In the genomic region with DNA sequence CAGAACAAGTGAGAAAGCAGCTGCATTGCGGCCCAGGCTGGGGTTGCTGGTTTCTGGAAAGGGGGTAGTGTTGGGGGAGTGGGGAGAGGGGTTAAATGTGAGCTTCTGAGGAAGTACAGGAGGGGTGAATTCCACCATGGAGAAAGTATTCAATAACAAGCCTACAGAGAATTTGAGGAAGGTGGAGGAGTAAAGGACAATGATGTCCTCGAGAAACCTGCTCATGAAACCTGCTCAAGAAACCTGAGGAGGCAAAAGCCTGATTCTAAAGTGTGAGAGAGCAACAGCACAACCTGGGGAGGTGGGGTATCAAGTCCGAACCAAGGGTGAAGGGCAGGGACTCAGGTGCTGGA, we compare ENCODE assay signal across 24 cellular contexts.
DNase-seq lines count a peak whose midpoint lies in the region; ATAC-seq and TF ChIP-seq lines count a peak whose summit lies in the region.
"Had no signal": no experiment of that assay in that cellular context is flagged by ENCODE, and none has a peak within 500 bp of the region (broad histone marks: within the 10 kb centered on the region; RNA-seq: fewer than 3 reads in every experiment).

No MANE protein-coding gene starts in this region.

- H3K9me3 ChIP-seq in HCT116 (ENCODE audit: control insufficient read depth in 1 of 2, insufficient read depth in 1 of 2, low read depth in 1 of 2, low read length in 2 of 2) (no peaks in the 10 kb centered on the region), breast epithelium (no peaks in the 10 kb centered on the region), mesenchymal stem cell (ENCODE audit: control insufficient read depth, low read length) (no peaks in the 10 kb centered on the region), subcutaneous abdominal adipose tissue (ENCODE audit: control insufficient read depth in 5 of 5, low read length in 5 of 5) (no peaks in the 10 kb centered on the region)
- H3K9me3 ChIP-seq: BLaER1, heart left ventricle had no signal

- H4K20me1 ChIP-seq in HCT116 (ENCODE audit: insufficient read depth) = no peaks in the 10 kb centered on the region
- H4K20me1 ChIP-seq: BLaER1 had no signal

- H3K36me3 ChIP-seq in HCT116 (ENCODE audit: control insufficient read depth in 1 of 2, insufficient read depth in 2 of 2, low read length in 2 of 2) (no peaks in the 10 kb centered on the region), breast epithelium (no peaks in the 10 kb centered on the region), mesenchymal stem cell (ENCODE audit: control insufficient read depth in 1 of 2, insufficient read depth in 2 of 2, low read depth in 1 of 2, low read length in 2 of 2) (no peaks in the 10 kb centered on the region), subcutaneous abdominal adipose tissue (ENCODE audit: control insufficient read depth in 5 of 5, insufficient read depth in 5 of 5, low read length in 5 of 5) (no peaks in the 10 kb centered on the region)
- H3K36me3 ChIP-seq: BLaER1, heart left ventricle had no signal

- no peak for TF ChIP-seq RAD21 in HCT116 (IDR thresholded peaks at IDR 0.05; ENCODE audit: low read depth)

- H3K27ac ChIP-seq in HCT116 (ENCODE audit: low read depth, low read length) = peak overlapping the region; percentile 56
- H3K27ac ChIP-seq in breast epithelium = peak overlapping the region; percentile 42 to 76
- H3K27ac ChIP-seq in mesenchymal stem cell (ENCODE audit: low read length, poor library complexity, severe bottlenecking) = no peak overlapping the region
- peak overlapping the region; percentile 90 for H3K27ac ChIP-seq in subcutaneous abdominal adipose tissue (ENCODE audit: low read depth, low read length)
- H3K27ac ChIP-seq: BLaER1, coronary artery, HL-60 had no signal

- H3K9ac ChIP-seq in HCT116 (ENCODE audit: low read length) (peak overlapping the region; percentile 53), mesenchymal stem cell (ENCODE audit: low read length) (peak overlapping the region; percentile 16), subcutaneous abdominal adipose tissue (ENCODE audit: low read length in 5 of 5) (no peak overlapping the region)
- H3K9ac ChIP-seq: BLaER1 had no signal

- POLR2A ChIA-PET in HCT116 (lab: Charles Lee) = interaction anchor here (0.7 kb wide), 1 partner anchor 21 kb away, joined by 4 read pairs; no protein-coding TSS in a partner anchor

- no peak overlapping the region for H2BK5ac ChIP-seq in mesenchymal stem cell (ENCODE audit: low read depth, low read length, poor library complexity, severe bottlenecking)

- no peak overlapping the region for H3K14ac ChIP-seq in mesenchymal stem cell (ENCODE audit: low read length in 2 of 2)

- H3K79me2 ChIP-seq in HCT116 (ENCODE audit: insufficient read depth, low read length) = no peaks in the 10 kb centered on the region

- no peak overlapping the region for H3K4ac ChIP-seq in mesenchymal stem cell (ENCODE audit: low read depth in 1 of 2, low read length in 2 of 2)

- DNase-seq in HCT116 (ENCODE audit: low read depth, low spot score) (no peak), breast epithelium (ENCODE audit: low spot score in 2 of 2) (no peak), mesenchymal stem cell (no peak), putamen (ENCODE audit: low spot score) (no peak), DMS79 (lab: John Stamatoyannopoulos, UW) (no peak)
- no peak for DNase-seq in stimulated activated CD4-positive, alpha-beta T cell treated with anti-CD3 and anti-CD28 coated beads, Interleukin-4, amount 100 ng/mL, for 24 hours
- DNase-seq: activated CD4-positive, alpha-beta T cell treated with anti-CD3 and anti-CD28 coated beads, Interleukin-2, amount 10 ng/mL, durations not matched to agents 7 days and 5 days; activated effector memory CD4-positive, alpha-beta T cell treated with Interleukin-2 at 50 U/mL for 16 hours; activated T-cell treated with anti-CD3 and anti-CD28 coated beads, Interleukin-2, amount 50 U/mL, for 1 hour; anterior cingulate cortex; effector memory CD4-positive, alpha-beta T cell; erythroblast; H7; NCI-H1436 treated with DMSO at 0.1 percent for 48 hours; nephron progenitor cell; retina; stimulated activated CD4-positive, alpha-beta T cell treated with anti-CD3 and anti-CD28 coated beads, Interleukin-1b, Interleukin-23, amount 100 ng/mL, for 48 hours had no signal

- RAD21 ChIA-PET in HCT116 (lab: Charles Lee; ENCODE audit: low non-redundant PET in 1 of 2, low total read pairs in 2 of 2, uncharacterized antibody in 2 of 2, unreplicated experiment in 2 of 2) = no interaction called here

- no peak overlapping the region for H4K91ac ChIP-seq in mesenchymal stem cell (ENCODE audit: low read length)

- 78% methylated on average over 3 of the region's 3 CpGs for WGBS in mesenchymal stem cell

- H2AK5ac ChIP-seq in mesenchymal stem cell (ENCODE audit: low read length, severe bottlenecking) = no peak overlapping the region

- TF ChIP-seq POLR2A in HCT116 (IDR thresholded peaks at IDR 0.05; ENCODE audit: borderline replicate concordance, extremely low read depth, insufficient read depth, insufficient read length) (no peak), breast epithelium (IDR thresholded peaks at IDR 0.05) (no peak)

- no peaks in the 10 kb centered on the region for H3K9me2 ChIP-seq in HCT116 (ENCODE audit: insufficient read depth)

- H3K18ac ChIP-seq in mesenchymal stem cell (ENCODE audit: low read depth in 1 of 2, low read length in 2 of 2) = no peak overlapping the region

- no peak overlapping the region for H2BK12ac ChIP-seq in mesenchymal stem cell (ENCODE audit: low read length in 2 of 2)

- BruUV-seq in HCT116 (replicated peaks; lab: Mats Ljungman, UMichigan) = no TSS peak

- peak overlapping the region; percentile 19 to 53; a peak in 3 of 4 replicates for H3K4me3 ChIP-seq in HCT116 (replicated peaks in 1 of 2; ENCODE audit: low read depth in 1 of 2, low read length in 2 of 2)
- H3K4me3 ChIP-seq in breast epithelium = no peak overlapping the region
- H3K4me3 ChIP-seq in mesenchymal stem cell (ENCODE audit: insufficient read depth in 1 of 2, low read depth in 1 of 2, low read length in 2 of 2) = no peak overlapping the region
- peak overlapping the region in 1 of 5 donors; percentile 10 for H3K4me3 ChIP-seq in subcutaneous abdominal adipose tissue (ENCODE audit: low read depth in 1 of 5, low read length in 5 of 5)
- H3K4me3 ChIP-seq: BLaER1, coronary artery, heart left ventricle had no signal

- TF ChIP-seq CTCF in HCT116 (IDR thresholded peaks at IDR 0.05 in 2 of 3, conservative IDR thresholded peaks at IDR 0.05 in 1 of 3; ENCODE audit: borderline replicate concordance in 1 of 3, insufficient read depth in 1 of 3, low read depth in 2 of 3, low read length in 2 of 3) (no peak), breast epithelium (IDR thresholded peaks at IDR 0.05) (no peak)

- no peak overlapping the region for H4K8ac ChIP-seq in mesenchymal stem cell (ENCODE audit: low read length)

- no peak overlapping the region for H2BK15ac ChIP-seq in mesenchymal stem cell (ENCODE audit: low read depth, poor library complexity, severe bottlenecking)

- H2AFZ ChIP-seq in HCT116 (ENCODE audit: low read depth, low read length, poor library complexity, severe bottlenecking) = peak overlapping the region; percentile 47
- no peak overlapping the region for H2AFZ ChIP-seq in mesenchymal stem cell (ENCODE audit: low read depth, low read length)

- H2BK120ac ChIP-seq in mesenchymal stem cell (ENCODE audit: low read depth, low read length) = no peak overlapping the region

- intact Hi-C loops in HCT116 (cut with micrococcal nuclease) = loop anchor here (2.0 kb wide), 1 partner anchor 450 kb away; no protein-coding TSS in a partner anchor
- intact Hi-C loops in breast epithelium (cut with DNase I; ENCODE audit: low total_unique reads) = loop anchor here (2.0 kb wide), 1 partner anchor 38 kb away; no protein-coding TSS in a partner anchor

- CTCF ChIA-PET in HCT116 (lab: Charles Lee) = interaction anchor here (0.6 to 1.3 kb wide), 2 partner anchors 21 to 1964 kb away, joined by 4 to 6 read pairs; no protein-coding TSS in a partner anchor

- no peak overlapping the region for H3K23ac ChIP-seq in mesenchymal stem cell (ENCODE audit: low read length in 2 of 2)

- ATAC-seq in HCT116 = no peak
- no peak for ATAC-seq in GM19395 (IDR thresholded peaks at IDR 0.05; ENCODE audit: unreplicated experiment)
- ATAC-seq: WTC11 had no signal

- H3K79me1 ChIP-seq in mesenchymal stem cell (replicated peaks; ENCODE audit: low read length, poor library complexity, severe bottlenecking) = no peaks in the 10 kb centered on the region

- H3K4me2 ChIP-seq in HCT116 (ENCODE audit: low read length) = peak overlapping the region; percentile 97
- H3K4me2 ChIP-seq in mesenchymal stem cell (ENCODE audit: low read length, poor library complexity, severe bottlenecking) = no peak overlapping the region
- H3K4me2 ChIP-seq: BLaER1 had no signal

- H3K4me1 ChIP-seq in HCT116 (ENCODE audit: control insufficient read depth in 1 of 2, insufficient read depth in 2 of 2, low read length in 2 of 2) (peaks cover 17 to 40% of the 10 kb centered on the region in 2 experiments), breast epithelium (no peaks in the 10 kb centered on the region), mesenchymal stem cell (ENCODE audit: control insufficient read depth, insufficient read depth, low read depth, low read length) (no peaks in the 10 kb centered on the region), subcutaneous abdominal adipose tissue (ENCODE audit: control insufficient read depth in 5 of 5, insufficient read depth in 5 of 5, low read length in 5 of 5) (peaks cover 0 to 12% (median 11%) of the 10 kb centered on the region in 5 donors)
- H3K4me1 ChIP-seq: BLaER1 had no signal

- H3K27me3 ChIP-seq in HCT116 (ENCODE audit: insufficient read depth, low read length) (no peaks in the 10 kb centered on the region), breast epithelium (no peaks in the 10 kb centered on the region), mesenchymal stem cell (ENCODE audit: control insufficient read depth in 1 of 2, insufficient read depth in 1 of 2, low read length in 2 of 2) (no peaks in the 10 kb centered on the region), subcutaneous abdominal adipose tissue (ENCODE audit: control insufficient read depth in 5 of 5, insufficient read depth in 4 of 5, low read length in 5 of 5) (no peaks in the 10 kb centered on the region)
- H3K27me3 ChIP-seq: BLaER1, heart left ventricle had no signal

Comparison
In these comparisons a context has a peak if more than half of its experiments do, and no peak if none do; other contexts are left out.
1. H3K4me3 ChIP-seq: peak in HCT116 (2 of 2); none in breast epithelium (0 of 3) and mesenchymal stem cell (0 of 2).
2. H3K9ac ChIP-seq: peak in HCT116 (single experiment) and mesenchymal stem cell (single experiment); none in subcutaneous abdominal adipose tissue (0 of 5).